9 cellular contexts compared by ENCODE assay signal in genomic region chr5:115600771-115601170, GRCh38. TPM values are rescaled to one million over a fixed set of nuclear protein-coding genes. Genes with fewer than 3 reads are reported as not detected.
DNase-seq lines count a peak whose midpoint lies in the region; ATAC-seq and TF ChIP-seq lines count a peak whose summit lies in the region.
"Had no signal": no experiment of that assay in that cellular context is flagged by ENCODE, and none has a peak within 500 bp of the region (broad histone marks: within the 10 kb centered on the region; RNA-seq: fewer than 3 reads in every experiment).

No MANE protein-coding gene starts in this region.

- BruUV-seq in A673 (replicated peaks; lab: Mats Ljungman, UMichigan): no TSS peak

- no peaks in the 10 kb centered on the region for H3K36me3 ChIP-seq in A673 (ENCODE audit: insufficient read depth, low read length, poor library complexity, severe bottlenecking)

- H3K4me3 Mint-ChIP-seq in stimulated activated naive CD8-positive, alpha-beta T cell treated with anti-CD3 and anti-CD28 coated beads, Interleukin-15, Interleukin-2, amounts not matched to agents 100 ng/mL and 50 ng/mL, for 24 hours: peak overlapping the region; percentile 25
- H3K4me3 Mint-ChIP-seq in stimulated activated naive CD8-positive, alpha-beta T cell treated with anti-CD3 and anti-CD28 coated beads, Interleukin-15, amount 100 ng/mL, for 72 hours: peak overlapping the region in 1 of 2 donors; percentile 36

- H3K27me3 Mint-ChIP-seq in stimulated activated naive CD8-positive, alpha-beta T cell treated with anti-CD3 and anti-CD28 coated beads, Interleukin-15, Interleukin-2, amounts not matched to agents 100 ng/mL and 50 ng/mL, for 24 hours: no peaks in the 10 kb centered on the region
- no peaks in the 10 kb centered on the region for H3K27me3 Mint-ChIP-seq in stimulated activated naive CD8-positive, alpha-beta T cell treated with anti-CD3 and anti-CD28 coated beads, Interleukin-15, amount 100 ng/mL, for 72 hours

- H3K27me3 ChIP-seq in mononuclear cell (ENCODE audit: insufficient read depth, low read length) (no peaks in the 10 kb centered on the region), A673 (replicated peaks; ENCODE audit: insufficient read depth, low read depth, low read length, poor library complexity) (no peaks in the 10 kb centered on the region)

- TF ChIP-seq CTCF in astrocyte of the cerebellum (IDR thresholded peaks at IDR 0.05; ENCODE audit: low read depth, low read length, missing control alignments) (no peak), A673 (conservative IDR thresholded peaks at IDR 0.05; ENCODE audit: low read depth, low read length) (no peak)

- H3K36me3 Mint-ChIP-seq in stimulated activated naive CD8-positive, alpha-beta T cell treated with anti-CD3 and anti-CD28 coated beads, Interleukin-15, Interleukin-2, amounts not matched to agents 100 ng/mL and 50 ng/mL, for 24 hours (ENCODE audit: low read depth): peaks cover 19% of the 10 kb centered on the region

- intact Hi-C loops in A673 (cut with micrococcal nuclease; ENCODE audit: unreplicated experiment): no loop called here

- ATAC-seq in stimulated activated naive CD8-positive, alpha-beta T cell treated with anti-CD3 and anti-CD28 coated beads, Interleukin-15, amount 100 ng/mL, for 72 hours: no peak
- no peak for ATAC-seq in GM18498 (IDR thresholded peaks at IDR 0.05; ENCODE audit: unreplicated experiment)
- ATAC-seq in HG02798 (IDR thresholded peaks at IDR 0.05; ENCODE audit: poor library complexity, unreplicated experiment): no peak
- ATAC-seq in GM18909 (IDR thresholded peaks at IDR 0.05; ENCODE audit: poor library complexity, unreplicated experiment): no peak

- no peak for DNase-seq in stimulated activated naive CD8-positive, alpha-beta T cell treated with anti-CD3 and anti-CD28 coated beads, Interleukin-15, amount 100 ng/mL, for 72 hours
- no peak for DNase-seq in astrocyte of the cerebellum (ENCODE audit: low read depth)
- no peak for DNase-seq in A673 (ENCODE audit: low spot score)
- DNase-seq: RPMI8226 had no signal

- POLR2A ChIA-PET in A673 (lab: Charles Lee; ENCODE audit: low non-redundant PET): no interaction called here

- no peaks in the 10 kb centered on the region for H3K9me3 Mint-ChIP-seq in stimulated activated naive CD8-positive, alpha-beta T cell treated with anti-CD3 and anti-CD28 coated beads, Interleukin-15, Interleukin-2, amounts not matched to agents 100 ng/mL and 50 ng/mL, for 24 hours
- H3K9me3 Mint-ChIP-seq in stimulated activated naive CD8-positive, alpha-beta T cell treated with anti-CD3 and anti-CD28 coated beads, Interleukin-15, amount 100 ng/mL, for 72 hours: no peaks in the 10 kb centered on the region

- CTCF ChIA-PET in A673 (lab: Charles Lee): no interaction called here

- H3K27ac ChIP-seq in A673 (ENCODE audit: low read depth, low read length, poor library complexity, severe bottlenecking): no peak overlapping the region

- peak overlapping the region; percentile 38 for H3K27ac Mint-ChIP-seq in stimulated activated naive CD8-positive, alpha-beta T cell treated with anti-CD3 and anti-CD28 coated beads, Interleukin-15, Interleukin-2, amounts not matched to agents 100 ng/mL and 50 ng/mL, for 24 hours
- H3K27ac Mint-ChIP-seq in stimulated activated naive CD8-positive, alpha-beta T cell treated with anti-CD3 and anti-CD28 coated beads, Interleukin-15, amount 100 ng/mL, for 72 hours: no peak overlapping the region

- peaks cover 40% of the 10 kb centered on the region for H3K4me1 Mint-ChIP-seq in stimulated activated naive CD8-positive, alpha-beta T cell treated with anti-CD3 and anti-CD28 coated beads, Interleukin-15, Interleukin-2, amounts not matched to agents 100 ng/mL and 50 ng/mL, for 24 hours (ENCODE audit: low read depth)
- H3K4me1 Mint-ChIP-seq in stimulated activated naive CD8-positive, alpha-beta T cell treated with anti-CD3 and anti-CD28 coated beads, Interleukin-15, amount 100 ng/mL, for 72 hours: peaks cover 39% of the 10 kb centered on the region

- H3K4me1 ChIP-seq in mononuclear cell (ENCODE audit: insufficient read depth, low read length) (peaks cover 53% of the 10 kb centered on the region), A673 (ENCODE audit: insufficient read depth, low read length, poor library complexity, severe bottlenecking) (peaks cover 3% of the 10 kb centered on the region)

- H3K9me3 ChIP-seq in mononuclear cell (ENCODE audit: low read depth, low read length) (no peaks in the 10 kb centered on the region), A673 (ENCODE audit: low read depth, low read length, poor library complexity, severe bottlenecking) (no peaks in the 10 kb centered on the region)

- in situ Hi-C loops in astrocyte of the cerebellum (cut with HindIII; ENCODE audit: low sequenced_read_pairs): no loop called here

- H3K4me3 ChIP-seq in astrocyte of the cerebellum (ENCODE audit: low read depth, low read length) (peak overlapping the region; percentile 47), mononuclear cell (ENCODE audit: low read length) (peak overlapping the region; percentile 72), A673 (ENCODE audit: low read depth, low read length, poor library complexity, severe bottlenecking) (no peak overlapping the region)

RNA-seq across cellular contexts. Expression of gene TICAM2, which starts 1.5 kb away (rescaled TPM):
- total RNA-seq in mononuclear cell (1.2 TPM), A673 (2021) (0.32 and 1.3 TPM in 2 replicates)

RNA-seq across cellular contexts. Expression of gene TMED7, which starts 25.1 kb away (rescaled TPM):
- total RNA-seq in mononuclear cell (100 TPM), A673 (2021) (62.8 and 65.1 TPM in 2 replicates)

RNA-seq across cellular contexts. Expression of gene FEM1C, which starts 56.2 kb away (rescaled TPM):
- 40.9 TPM for total RNA-seq in mononuclear cell
- 13.7 and 15.0 TPM in 2 replicates for total RNA-seq in A673 (2021)
